ENCODE assay signal across 8 cellular contexts in genomic region chr11:90222152-90222458, GRCh38. TPM values are rescaled to one million over a fixed set of nuclear protein-coding genes. Genes with fewer than 3 reads are reported as not detected.
DNase-seq lines count a peak whose midpoint lies in the region; ATAC-seq, FAIRE-seq and TF ChIP-seq lines count a peak whose summit lies in the region.

No MANE protein-coding gene starts in this region.

- H3K27ac Mint-ChIP-seq in activated T-cell treated with anti-CD3 and anti-CD28 coated beads, Interleukin-2, amount 50 U/mL, for 24 hours, result peak overlapping the region; percentile 98

- FAIRE-seq in GM19239 (lab: Jason Lieb, UNC), result no peak

- no peaks in the 10 kb centered on the region for H3K27me3 ChIP-seq in RWPE2 (ENCODE audit: insufficient read depth, poor library complexity, severe bottlenecking)

- no peaks in the 10 kb centered on the region for H3K27me3 Mint-ChIP-seq in activated T-cell treated with anti-CD3 and anti-CD28 coated beads, Interleukin-2, amount 50 U/mL, for 24 hours

- H3K9me3 ChIP-seq in RWPE2 (ENCODE audit: severe bottlenecking), result no peaks in the 10 kb centered on the region

- H3K4me1 Mint-ChIP-seq in activated T-cell treated with anti-CD3 and anti-CD28 coated beads, Interleukin-2, amount 50 U/mL, for 24 hours (ENCODE audit: low read depth), result peaks cover 62% of the 10 kb centered on the region

- H3K4me3 Mint-ChIP-seq in activated T-cell treated with anti-CD3 and anti-CD28 coated beads, Interleukin-2, amount 50 U/mL, for 24 hours, result peak overlapping the region; percentile 99

- peaks cover 26% of the 10 kb centered on the region for H3K4me1 ChIP-seq in RWPE2 (ENCODE audit: insufficient read depth, poor library complexity, severe bottlenecking)

- no peaks in the 10 kb centered on the region for H3K9me3 Mint-ChIP-seq in activated T-cell treated with anti-CD3 and anti-CD28 coated beads, Interleukin-2, amount 50 U/mL, for 24 hours

- DNase-seq in activated T-cell treated with anti-CD3 and anti-CD28 coated beads, Interleukin-2, amount 50 U/mL, for 24 hours, result no peak
- DNase-seq in activated T-cell treated with anti-CD3 and anti-CD28 coated beads, Interleukin-2, amount 50 U/mL, for 1 hour, result no peak
- DNase-seq in RWPE2 (ENCODE audit: low spot score) (no peak), fibroblast of the aortic adventitia (ENCODE audit: low read depth) (no peak), renal cortical epithelial cell (ENCODE audit: low read depth) (peak; percentile 18), GM19239 (ENCODE audit: insufficient read length, low spot score) (no peak)

- H3K36me3 ChIP-seq in RWPE2 (ENCODE audit: low read depth), result peaks cover 14% of the 10 kb centered on the region

- H3K4me3 ChIP-seq in RWPE2 (ENCODE audit: severe bottlenecking), result peak overlapping the region; percentile 72
- peak overlapping the region; percentile 85 for H3K4me3 ChIP-seq in fibroblast of the aortic adventitia (ENCODE audit: low read depth, low read length)

- no peak for TF ChIP-seq CTCF in RWPE2 (IDR thresholded peaks at IDR 0.05; ENCODE audit: poor library complexity, severe bottlenecking)
- TF ChIP-seq CTCF in fibroblast of the aortic adventitia (IDR thresholded peaks at IDR 0.05; ENCODE audit: insufficient read depth, low read length), result no peak

- peak overlapping the region; percentile 60 for H3K27ac ChIP-seq in RWPE2 (ENCODE audit: poor library complexity, severe bottlenecking)

- ATAC-seq in RWPE2 (ENCODE audit: low read depth) (no peak), GM19324 (IDR thresholded peaks at IDR 0.05; ENCODE audit: low FRiP score, unreplicated experiment) (no peak), esophagus mucosa (no peak)

- H3K36me3 Mint-ChIP-seq in activated T-cell treated with anti-CD3 and anti-CD28 coated beads, Interleukin-2, amount 50 U/mL, for 24 hours (ENCODE audit: low read depth), result peaks cover 61% of the 10 kb centered on the region

RNA-seq across cellular contexts. Expression of gene CHORDC1, which starts 0.7 kb away (rescaled TPM):
- total RNA-seq in fibroblast of the aortic adventitia (ENCODE audit: low replicate concordance), result 36.6 and 39.9 TPM in 2 replicates
- 36.5 and 43.5 TPM in 2 replicates for total RNA-seq in renal cortical epithelial cell
- total RNA-seq in esophagus mucosa, result 18.7 TPM
